ENCODE assay signal across 9 cellular contexts in the genomic region with DNA sequence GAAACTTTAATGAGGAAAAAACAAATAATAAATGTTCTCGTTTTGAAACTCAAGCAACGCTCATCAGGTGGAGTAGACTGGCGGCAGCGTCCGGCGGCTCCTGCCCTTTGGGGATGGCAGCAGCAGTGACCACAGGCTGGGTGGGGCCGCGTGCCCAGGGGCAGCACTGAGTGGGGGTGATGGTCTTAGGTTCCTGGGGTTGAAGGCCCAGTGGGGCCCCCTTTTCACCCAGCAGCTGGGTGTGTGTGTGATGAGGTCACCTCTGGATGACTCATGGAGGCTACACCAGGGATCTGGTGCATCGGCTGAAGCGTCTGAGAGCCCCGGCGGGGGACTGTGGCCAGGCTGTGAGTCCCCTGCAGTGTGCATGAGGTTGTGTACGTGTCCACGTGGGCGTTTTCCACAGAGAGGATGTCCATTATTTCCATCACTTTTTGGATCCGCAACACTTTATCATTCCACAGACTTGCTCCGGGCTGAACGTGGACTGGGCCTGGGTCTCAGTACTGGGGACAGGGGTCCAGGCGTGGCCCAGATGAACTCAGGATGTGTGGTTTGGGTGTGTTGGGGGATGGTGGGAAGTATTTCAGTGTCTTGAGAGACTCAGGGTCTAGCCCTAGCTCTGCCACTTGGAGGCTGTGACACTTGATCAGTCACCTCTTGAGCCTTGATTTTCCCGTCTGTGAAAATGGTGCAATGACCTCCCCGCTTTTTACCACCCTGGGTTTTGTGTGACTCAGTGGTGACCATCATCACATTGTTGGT. TPM values are rescaled to one million over a fixed set of nuclear protein-coding genes. Genes with fewer than 3 reads are reported as not detected.
DNase-seq lines count a peak whose midpoint lies in the region; TF ChIP-seq lines count a peak whose summit lies in the region.
"Had no signal": no experiment of that assay in that cellular context is flagged by ENCODE, and none has a peak within 500 bp of the region (broad histone marks: within the 10 kb centered on the region; RNA-seq: fewer than 3 reads in every experiment).

No MANE protein-coding gene starts in this region.

- no peak overlapping the region for H3K23ac ChIP-seq in neuronal stem cell (ENCODE audit: low read depth, low read length, poor library complexity)

- no CpG with 5 or more reads among the region's 21 CpGs for WGBS in neuronal stem cell (ENCODE audit: extremely low coverage in 2 of 2, insufficient read length in 2 of 2, insufficient replicate concordance in 1 of 2), 2 donors

- no peaks in the 10 kb centered on the region for H3K27me3 ChIP-seq in BE2C
- H3K27me3 ChIP-seq in neuronal stem cell (ENCODE audit: control insufficient read depth in 3 of 3, insufficient read depth in 3 of 3, low read depth in 1 of 3, low read length in 3 of 3) = no peaks in the 10 kb centered on the region

- peak; percentile 31 for DNase-seq in BE2C
- DNase-seq in M059J (ENCODE audit: low read depth) = peak; percentile 93
- peak; percentile 63 to 84 for DNase-seq in cardiac fibroblast (ENCODE audit: low read depth in 2 of 2)
- DNase-seq in neuronal stem cell (ENCODE audit: low spot score) = no peak
- DNase-seq in NCI-H82 (lab: John Stamatoyannopoulos, UW) = no peak
- no peak for DNase-seq in cerebellum (ENCODE audit: low spot score)
- DNase-seq in NCI-H2081 treated with DMSO at 0.1 percent for 48 hours (lab: John Stamatoyannopoulos, UW) = no peak
- DNase-seq in NCI-H2107 treated with DMSO at 0.1 percent for 48 hours (lab: John Stamatoyannopoulos, UW; ENCODE audit: unreplicated experiment) = no peak

- H3K9ac ChIP-seq in neuronal stem cell (ENCODE audit: low read depth, low read length, poor library complexity) = peak overlapping the region; percentile 55

- H3K9me3 ChIP-seq in BE2C = no peaks in the 10 kb centered on the region
- H3K9me3 ChIP-seq in neuronal stem cell (replicated peaks in 1 of 2; ENCODE audit: control insufficient read depth in 2 of 2, insufficient read depth in 1 of 2, low read depth in 1 of 2, low read length in 2 of 2) = no peaks in the 10 kb centered on the region
- H3K9me3 ChIP-seq: neutrophil had no signal

- H2BK120ac ChIP-seq in neuronal stem cell (ENCODE audit: low read depth, low read length) = no peak overlapping the region

- no peaks in the 10 kb centered on the region for H3K36me3 ChIP-seq in BE2C
- no peaks in the 10 kb centered on the region for H3K36me3 ChIP-seq in neuronal stem cell (replicated peaks in 1 of 2; ENCODE audit: control insufficient read depth in 2 of 2, insufficient read depth in 2 of 2, low read length in 2 of 2)

- H3K79me1 ChIP-seq in neuronal stem cell (ENCODE audit: low read depth, low read length) = no peaks in the 10 kb centered on the region

- H2BK15ac ChIP-seq in neuronal stem cell (ENCODE audit: low read length) = peak overlapping the region; percentile 68

- H3K4me2 ChIP-seq in neuronal stem cell (ENCODE audit: insufficient read depth, low read length, poor library complexity, severe bottlenecking) = no peak overlapping the region

- peak overlapping the region; percentile 72 for H2AK5ac ChIP-seq in neuronal stem cell (ENCODE audit: low read depth, low read length)

- H4K91ac ChIP-seq in neuronal stem cell (ENCODE audit: low read depth, low read length, poor library complexity) = peak overlapping the region; percentile 9

- no peak overlapping the region for H2AFZ ChIP-seq in neuronal stem cell (ENCODE audit: low read length)

- H3K4me1 ChIP-seq in BE2C (no peaks in the 10 kb centered on the region), neuronal stem cell (ENCODE audit: control insufficient read depth in 2 of 2, insufficient read depth in 1 of 2, low read depth in 1 of 2, low read length in 2 of 2) (peaks cover 49 to 62% of the 10 kb centered on the region in 2 donors)

- H2BK5ac ChIP-seq in neuronal stem cell (ENCODE audit: low read length) = no peak overlapping the region

- peak overlapping the region; percentile 30 for H3K4ac ChIP-seq in neuronal stem cell (ENCODE audit: low read length)

- H4K8ac ChIP-seq in neuronal stem cell (ENCODE audit: low read depth, low read length) = no peak overlapping the region

- no peak overlapping the region for H2BK12ac ChIP-seq in neuronal stem cell (ENCODE audit: low read length)

- no peak overlapping the region for H3K27ac ChIP-seq in neuronal stem cell (replicated peaks; ENCODE audit: low read length)
- H3K27ac ChIP-seq: neutrophil had no signal

- TF ChIP-seq CTCF in BE2C (IDR thresholded peaks at IDR 0.05; ENCODE audit: low read depth, low read length) = no peak
- TF ChIP-seq CTCF in cardiac fibroblast (IDR thresholded peaks at IDR 0.05; ENCODE audit: low read depth, low read length) = no peak

- H3K18ac ChIP-seq in neuronal stem cell (ENCODE audit: low read length) = peak overlapping the region; percentile 40

- H3K14ac ChIP-seq in neuronal stem cell (ENCODE audit: low read length) = no peak overlapping the region

- H3K4me3 ChIP-seq in BE2C (ENCODE audit: low read depth, low read length) (no peak overlapping the region), cardiac fibroblast (replicated peaks in 1 of 2; ENCODE audit: low read depth in 2 of 2, low read length in 2 of 2) (no peak overlapping the region), neuronal stem cell (ENCODE audit: low read length in 2 of 2) (no peak overlapping the region)

RNA-seq across cellular contexts. Expression of gene LDLRAP1, which starts 25.6 kb away (rescaled TPM):
- polyA plus RNA-seq in BE2C (2012; ENCODE audit: insufficient read depth, insufficient read length, low read depth) = 2.6 TPM
- total RNA-seq in M059J (2014; rRNA removed; shearing (Covaris generic)) = 14.1 and 16.9 TPM in 2 replicates
- polyA plus RNA-seq in neuronal stem cell (2013, experiment 1 of 2) = 5.0 TPM
- 5.4 TPM for polyA plus RNA-seq in neuronal stem cell (2013, experiment 2 of 2)
- 3.1 TPM for total RNA-seq in cerebellum

RNA-seq across cellular contexts. Expression of gene MAN1C1, which starts 47.6 kb away (rescaled TPM):
- 0.88 TPM for polyA plus RNA-seq in BE2C (2012; ENCODE audit: insufficient read depth, insufficient read length, low read depth)
- total RNA-seq in M059J (2014; rRNA removed; shearing (Covaris generic)) = 3.3 and 4.4 TPM in 2 replicates
- polyA plus RNA-seq in neuronal stem cell (2013, experiment 1 of 2) = 7.3 TPM
- 7.1 TPM for polyA plus RNA-seq in neuronal stem cell (2013, experiment 2 of 2)
- total RNA-seq in cerebellum = 14.7 TPM

Comparison
In these comparisons a context has a peak if more than half of its experiments do, and no peak if none do; other contexts are left out.
1. DNase-seq: peak in BE2C (single experiment), M059J (single experiment) and cardiac fibroblast (2 of 2); none in neuronal stem cell (single experiment), NCI-H82 (single experiment), cerebellum (single experiment), NCI-H2081 treated with DMSO at 0.1 percent for 48 hours (single experiment) and NCI-H2107 treated with DMSO at 0.1 percent for 48 hours (single experiment).